Comparison of ENCODE assay signal across 1 cellular context in genomic region chr1:43011020-43011419, GRCh38.
TF ChIP-seq lines count a peak whose summit lies in the region.

No MANE protein-coding gene starts in this region.

TF ChIP-seq in K562, 482 proteins besides CTCF, POLR2A, EP300 and RAD21 (continued from another document and continues in another):
- TF ChIP-seq ATF4 (CRISPR knock-in tag; IDR thresholded peaks at IDR 0.05) (no peak), NCOA6 (IDR thresholded peaks at IDR 0.05) (no peak), ZNF174 (CRISPR knock-in tag; IDR thresholded peaks at IDR 0.05) (no peak), JUND (IDR thresholded peaks at IDR 0.05; ENCODE audit: borderline replicate concordance, low read depth, low read length) (0 out of 2 replicates have a peak, but pooled peaks have one; percentile 35), JUND (tag; IDR thresholded peaks at IDR 0.05; ENCODE audit: borderline replicate concordance, low read depth, low read length) (peak; percentile 68; the same call in 1 of the 3 replicates), ARHGAP35 (IDR thresholded peaks at IDR 0.05; ENCODE audit: partially characterized antibody) (no peak), RBM22 (IDR thresholded peaks at IDR 0.05; ENCODE audit: low read depth, low read length, poor library complexity, severe bottlenecking) (no peak), BDP1 (IDR thresholded peaks at IDR 0.05; ENCODE audit: insufficient read depth, insufficient read length) (no peak), MYNN (IDR thresholded peaks at IDR 0.05) (no peak), MYNN (CRISPR knock-in tag; IDR thresholded peaks at IDR 0.05) (no peak), ZNF347 (CRISPR knock-in tag; IDR thresholded peaks at IDR 0.05; ENCODE audit: low read depth) (no peak), ZNF407 (IDR thresholded peaks at IDR 0.05; ENCODE audit: low read depth) (no peak), BMI1 (IDR thresholded peaks at IDR 0.05; ENCODE audit: low read length) (no peak), ETV5 (CRISPR knock-in tag; IDR thresholded peaks at IDR 0.05; ENCODE audit: low read depth) (no peak), KHSRP (IDR thresholded peaks at IDR 0.05) (no peak), HNRNPL (IDR thresholded peaks at IDR 0.05; ENCODE audit: low read depth, low read length) (no peak), XRCC5 (IDR thresholded peaks at IDR 0.05; ENCODE audit: low read depth, low read length) (no peak), FIP1L1 (IDR thresholded peaks at IDR 0.05; ENCODE audit: low read depth, low read length, poor library complexity, severe bottlenecking) (no peak), NCOA4 (IDR thresholded peaks at IDR 0.05; ENCODE audit: partially characterized antibody) (no peak), BRD9 (IDR thresholded peaks at IDR 0.05; ENCODE audit: low read depth, partially characterized antibody) (no peak), SPI1 (IDR thresholded peaks at IDR 0.05; ENCODE audit: borderline replicate concordance, low read depth, low read length) (0 out of 2 replicates have a peak, but pooled peaks have one; percentile 49), MCM2 (IDR thresholded peaks at IDR 0.05; ENCODE audit: low read depth) (no peak), DIDO1 (tag; IDR thresholded peaks at IDR 0.05; ENCODE audit: low read depth) (no peak), SIRT6 (IDR thresholded peaks at IDR 0.05; ENCODE audit: low read depth, low read length) (no peak), ZNF699 (CRISPR knock-in tag; IDR thresholded peaks at IDR 0.05; ENCODE audit: insufficient replicate concordance) (no peak), NCOR1 (IDR thresholded peaks at IDR 0.05) (peak; percentile 45; the same call in 1 of the 2 replicates), FOSL1 (tag; conservative IDR thresholded peaks at IDR 0.05) (peak; percentile 88), ZNF609 (CRISPR knock-in tag; IDR thresholded peaks at IDR 0.05; ENCODE audit: borderline replicate concordance) (no peak), ZEB2 (IDR thresholded peaks at IDR 0.05) (peak; percentile 63; the same call in 1 of the 2 replicates), RUNX1 (IDR thresholded peaks at IDR 0.05; ENCODE audit: low read depth) (no peak), HIVEP1 (CRISPR knock-in tag; IDR thresholded peaks at IDR 0.05) (no peak), ZNF140 (CRISPR knock-in tag; IDR thresholded peaks at IDR 0.05) (no peak), ZNF507 (tag; conservative IDR thresholded peaks at IDR 0.05) (no peak), ZNF146 (CRISPR knock-in tag; IDR thresholded peaks at IDR 0.05; ENCODE audit: unreplicated experiment) (no peak), KLF6 (CRISPR knock-in tag; IDR thresholded peaks at IDR 0.05; ENCODE audit: borderline replicate concordance) (no peak), SMAD2 (IDR thresholded peaks at IDR 0.05; ENCODE audit: low read depth, low read length) (no peak), FOXK1 (CRISPR knock-in tag; IDR thresholded peaks at IDR 0.05; ENCODE audit: borderline replicate concordance) (no peak), CEBPG (CRISPR knock-in tag; IDR thresholded peaks at IDR 0.05) (no peak), CEBPG (tag; conservative IDR thresholded peaks at IDR 0.05 in 1 of 2, IDR thresholded peaks at IDR 0.05 in 1 of 2) (no peak), BCL6 (CRISPR knock-in tag; IDR thresholded peaks at IDR 0.05) (no peak), SMARCA4 (IDR thresholded peaks at IDR 0.05) (peak; percentile 81), GABPA (tag; conservative IDR thresholded peaks at IDR 0.05; ENCODE audit: low read depth) (no peak), MED1 (CRISPR knock-in tag; IDR thresholded peaks at IDR 0.05; ENCODE audit: borderline replicate concordance) (no peak), ZNF449 (CRISPR knock-in tag; IDR thresholded peaks at IDR 0.05) (no peak), PCBP2 (IDR thresholded peaks at IDR 0.05; ENCODE audit: low read depth, low read length, poor library complexity, severe bottlenecking) (no peak)
- TF ChIP-seq, protein P1, sequence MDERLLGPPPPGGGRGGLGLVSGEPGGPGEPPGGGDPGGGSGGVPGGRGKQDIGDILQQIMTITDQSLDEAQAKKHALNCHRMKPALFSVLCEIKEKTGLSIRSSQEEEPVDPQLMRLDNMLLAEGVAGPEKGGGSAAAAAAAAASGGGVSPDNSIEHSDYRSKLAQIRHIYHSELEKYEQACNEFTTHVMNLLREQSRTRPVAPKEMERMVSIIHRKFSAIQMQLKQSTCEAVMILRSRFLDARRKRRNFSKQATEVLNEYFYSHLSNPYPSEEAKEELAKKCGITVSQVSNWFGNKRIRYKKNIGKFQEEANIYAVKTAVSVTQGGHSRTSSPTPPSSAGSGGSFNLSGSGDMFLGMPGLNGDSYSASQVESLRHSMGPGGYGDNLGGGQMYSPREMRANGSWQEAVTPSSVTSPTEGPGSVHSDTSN (CRISPR knock-in tag; IDR thresholded peaks at IDR 0.05; ENCODE audit: low read depth) = no peak
- TF ChIP-seq, protein P1 (tag; conservative IDR thresholded peaks at IDR 0.05; ENCODE audit: low read depth) = no peak
- TF ChIP-seq, protein P2, sequence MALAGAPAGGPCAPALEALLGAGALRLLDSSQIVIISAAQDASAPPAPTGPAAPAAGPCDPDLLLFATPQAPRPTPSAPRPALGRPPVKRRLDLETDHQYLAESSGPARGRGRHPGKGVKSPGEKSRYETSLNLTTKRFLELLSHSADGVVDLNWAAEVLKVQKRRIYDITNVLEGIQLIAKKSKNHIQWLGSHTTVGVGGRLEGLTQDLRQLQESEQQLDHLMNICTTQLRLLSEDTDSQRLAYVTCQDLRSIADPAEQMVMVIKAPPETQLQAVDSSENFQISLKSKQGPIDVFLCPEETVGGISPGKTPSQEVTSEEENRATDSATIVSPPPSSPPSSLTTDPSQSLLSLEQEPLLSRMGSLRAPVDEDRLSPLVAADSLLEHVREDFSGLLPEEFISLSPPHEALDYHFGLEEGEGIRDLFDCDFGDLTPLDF (CRISPR knock-in tag; IDR thresholded peaks at IDR 0.05) = no peak
- TF ChIP-seq, protein P3, sequence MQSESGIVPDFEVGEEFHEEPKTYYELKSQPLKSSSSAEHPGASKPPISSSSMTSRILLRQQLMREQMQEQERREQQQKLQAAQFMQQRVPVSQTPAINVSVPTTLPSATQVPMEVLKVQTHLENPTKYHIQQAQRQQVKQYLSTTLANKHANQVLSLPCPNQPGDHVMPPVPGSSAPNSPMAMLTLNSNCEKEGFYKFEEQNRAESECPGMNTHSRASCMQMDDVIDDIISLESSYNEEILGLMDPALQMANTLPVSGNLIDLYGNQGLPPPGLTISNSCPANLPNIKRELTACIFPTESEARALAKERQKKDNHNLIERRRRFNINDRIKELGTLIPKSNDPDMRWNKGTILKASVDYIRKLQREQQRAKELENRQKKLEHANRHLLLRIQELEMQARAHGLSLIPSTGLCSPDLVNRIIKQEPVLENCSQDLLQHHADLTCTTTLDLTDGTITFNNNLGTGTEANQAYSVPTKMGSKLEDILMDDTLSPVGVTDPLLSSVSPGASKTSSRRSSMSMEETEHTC (IDR thresholded peaks at IDR 0.05) = no peak
